Comparison of ENCODE assay signal across 25 cellular contexts in the genomic region with DNA sequence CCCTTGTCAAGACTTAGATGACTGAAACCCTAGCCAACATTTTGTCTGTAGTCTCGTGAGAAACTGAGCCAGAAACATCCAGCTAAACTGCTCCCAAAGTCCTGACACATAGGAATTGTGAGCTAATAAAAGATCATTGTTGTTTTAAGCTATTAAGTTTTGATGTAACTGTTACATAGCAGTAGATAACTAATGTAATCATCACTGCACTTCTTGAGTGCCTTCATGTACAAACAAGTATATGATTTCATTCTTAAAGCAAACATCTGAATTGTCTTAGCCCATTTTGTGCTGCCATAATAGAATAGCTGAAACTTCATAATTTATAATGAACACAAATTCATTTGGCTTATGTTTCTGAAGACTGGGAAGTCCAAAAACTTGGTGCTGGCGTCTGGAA.
"Had no signal": no experiment of that assay in that cellular context is flagged by ENCODE, and none has a peak within 500 bp of the region (broad histone marks: within the 10 kb centered on the region; RNA-seq: fewer than 3 reads in every experiment).

No MANE protein-coding gene starts in this region.

- H3K36me3 Mint-ChIP-seq: memory B cell had no signal

- H3K36me3 ChIP-seq: esophagus squamous epithelium, gastrocnemius medialis, heart right ventricle, left lung, lower lobe of right lung had no signal

- H3K4me3 ChIP-seq: coronary artery, dorsolateral prefrontal cortex, esophagus squamous epithelium, gastrocnemius medialis, heart right ventricle, left lung, lower lobe of right lung had no signal

- FAIRE-seq: colon, endothelial cell of umbilical vein, islet of Langerhans, keratinocyte had no signal

- ATAC-seq: esophagus mucosa, gastrocnemius medialis, heart right ventricle, left cardiac atrium, left lung, left ventricle myocardium superior, lower lobe of right lung had no signal

- H3K4me3 Mint-ChIP-seq: memory B cell had no signal

- H3K27ac Mint-ChIP-seq: memory B cell had no signal

- DNase-seq: dermis blood vessel endothelial cell; dorsolateral prefrontal cortex; effector CD4-positive, alpha-beta T cell; effector memory CD4-positive, alpha-beta T cell; erythroblast; esophagus squamous epithelium; foreskin fibroblast; foreskin melanocyte; gastrocnemius medialis; heart right ventricle; hippocampal formation; left cardiac atrium; left lung; left ventricle myocardium superior; lower lobe of right lung; mesendoderm; midbrain had no signal

- H3K27ac ChIP-seq: coronary artery, dorsolateral prefrontal cortex, epithelial cell of prostate, esophagus squamous epithelium, gastrocnemius medialis, heart right ventricle, left lung, lower lobe of right lung had no signal

- H3K4me1 ChIP-seq: esophagus squamous epithelium, gastrocnemius medialis, heart right ventricle, left lung, lower lobe of right lung had no signal

- H3K4me1 Mint-ChIP-seq: memory B cell had no signal

- H3K9me3 Mint-ChIP-seq: memory B cell had no signal

- H3K27me3 ChIP-seq: esophagus squamous epithelium, gastrocnemius medialis, left lung had no signal
